In the genomic region with DNA sequence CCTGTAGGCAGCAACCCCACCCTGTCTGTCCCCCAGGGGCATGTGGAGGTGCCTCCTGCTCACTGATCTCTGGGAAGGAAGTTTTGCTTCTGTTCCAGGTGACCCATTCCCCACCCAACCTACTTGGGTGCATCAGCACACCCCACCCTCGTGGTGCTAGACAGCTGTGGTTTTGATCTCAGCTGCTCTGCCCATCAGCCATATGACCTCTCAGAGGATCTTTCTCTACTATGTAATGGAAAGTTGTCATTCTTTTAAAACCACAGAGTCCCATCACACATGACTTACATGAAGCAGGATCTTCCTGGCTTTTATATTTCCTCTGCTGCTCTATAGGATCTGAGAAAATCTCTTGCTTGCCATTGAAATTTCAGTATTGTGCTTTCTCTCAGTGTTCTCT, we compare ENCODE assay signal across 18 cellular contexts. TPM values are rescaled to one million over a fixed set of nuclear protein-coding genes. Genes with fewer than 3 reads are reported as not detected.
DNase-seq lines count a peak whose midpoint lies in the region; ATAC-seq and TF ChIP-seq lines count a peak whose summit lies in the region.
"Had no signal": no experiment of that assay in that cellular context is flagged by ENCODE, and none has a peak within 500 bp of the region (broad histone marks: within the 10 kb centered on the region; RNA-seq: fewer than 3 reads in every experiment).

No MANE protein-coding gene starts in this region.

- no peak for ATAC-seq in HG02938 (IDR thresholded peaks at IDR 0.05; ENCODE audit: unreplicated experiment)
- ATAC-seq: CD8-positive, alpha-beta T cell; HepG2 had no signal

- TF ChIP-seq CTCF in choroid plexus epithelial cell (conservative IDR thresholded peaks at IDR 0.05; ENCODE audit: low read depth, low read length): no peak

- no peak overlapping the region for H3K4me3 ChIP-seq in choroid plexus epithelial cell (ENCODE audit: low read depth, low read length)
- H3K4me3 ChIP-seq: MG63 had no signal

- peak; percentile 64 for DNase-seq in LHCN-M2 (ENCODE audit: low read depth)
- peak; percentile 64 for DNase-seq in choroid plexus epithelial cell (ENCODE audit: low read depth)
- DNase-seq in kidney tubule cell (ENCODE audit: low spot score): peak; percentile 50
- DNase-seq in NCI-H2227 treated with DMSO at 0.1 percent for 48 hours (lab: John Stamatoyannopoulos, UW): no peak
- DNase-seq in NCI-H187 (lab: John Stamatoyannopoulos, UW): no peak
- no peak for DNase-seq in central memory CD4-positive, alpha-beta T cell
- DNase-seq: CD8-positive, alpha-beta T cell; DND-41; GF-D8; KG1; MG63; NCI-H1092; NCI-H226; NCI-H524 treated with DMSO at 0.1 percent for 48 hours had no signal

RNA-seq across cellular contexts. Expression of gene KRT82, which starts 13.5 kb away (rescaled TPM):
- not detected in 2 replicates for total RNA-seq in LHCN-M2 (2014; rRNA removed)
- polyA plus RNA-seq in LHCN-M2 (2012): not detected
- total RNA-seq: CD8-positive, alpha-beta T cell; HepG2; SK-MEL-5 had no signal
- polyA plus RNA-seq: BJ, HepG2 had no signal

RNA-seq across cellular contexts. Expression of gene KRT75, which starts 14.5 kb away (rescaled TPM):
- total RNA-seq in LHCN-M2 (2014; rRNA removed): not detected in 2 replicates
- not detected for polyA plus RNA-seq in LHCN-M2 (2012)
- total RNA-seq: CD8-positive, alpha-beta T cell; HepG2; SK-MEL-5 had no signal
- polyA plus RNA-seq: BJ, HepG2 had no signal

RNA-seq across cellular contexts. Expression of gene KRT6B, which starts 32.3 kb away (rescaled TPM):
- total RNA-seq in LHCN-M2 (2014; rRNA removed): not detected in 2 replicates
- not detected for polyA plus RNA-seq in LHCN-M2 (2012)
- total RNA-seq: CD8-positive, alpha-beta T cell; HepG2; SK-MEL-5 had no signal
- polyA plus RNA-seq: BJ, HepG2 had no signal

RNA-seq across cellular contexts. Expression of gene KRT84, which starts 34.2 kb away (rescaled TPM):
- total RNA-seq in LHCN-M2 (2014; rRNA removed): not detected in 2 replicates
- not detected for polyA plus RNA-seq in LHCN-M2 (2012)
- total RNA-seq: CD8-positive, alpha-beta T cell; HepG2; SK-MEL-5 had no signal
- polyA plus RNA-seq: BJ, HepG2 had no signal

RNA-seq across cellular contexts. Expression of gene KRT85, which starts 52.4 kb away (rescaled TPM):
- total RNA-seq in LHCN-M2 (2014; rRNA removed): not detected in 2 replicates
- polyA plus RNA-seq in LHCN-M2 (2012): not detected
- total RNA-seq: CD8-positive, alpha-beta T cell; HepG2; SK-MEL-5 had no signal
- polyA plus RNA-seq: BJ, HepG2 had no signal

Comparison
In these comparisons a context has a peak if more than half of its experiments do, and no peak if none do; other contexts are left out.
1. DNase-seq: peak in LHCN-M2 (single experiment), choroid plexus epithelial cell (single experiment) and kidney tubule cell (single experiment); none in NCI-H2227 treated with DMSO at 0.1 percent for 48 hours (single experiment), NCI-H187 (0 of 2) and central memory CD4-positive, alpha-beta T cell (single experiment).